ENCODE assay signal across 30 cellular contexts in the genomic region with DNA sequence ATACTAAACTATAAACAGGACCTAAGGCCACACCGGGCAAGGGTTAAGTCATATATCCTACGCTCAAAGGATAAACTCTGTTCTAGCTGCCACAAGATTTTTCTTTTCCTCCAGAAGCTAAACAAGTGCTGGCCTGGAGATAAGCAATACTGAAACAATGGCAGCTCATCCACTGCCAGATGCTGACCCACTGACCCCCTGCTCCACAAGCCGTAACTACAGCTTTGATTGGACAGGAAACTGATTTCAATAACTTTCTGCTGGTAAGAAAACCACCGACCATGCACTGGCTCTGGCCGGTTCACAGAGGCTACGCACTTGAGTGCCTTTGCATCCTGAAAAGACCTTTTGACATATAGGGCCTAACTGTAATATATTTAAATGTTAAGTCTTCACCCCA. TPM values are rescaled to one million over a fixed set of nuclear protein-coding genes. Genes with fewer than 3 reads are reported as not detected.
"Had no signal": no experiment of that assay in that cellular context is flagged by ENCODE, and none has a peak within 500 bp of the region (broad histone marks: within the 10 kb centered on the region; RNA-seq: fewer than 3 reads in every experiment).

No MANE protein-coding gene starts in this region.

- DNase-seq: activated CD4-positive, alpha-beta T cell treated with anti-CD3 and anti-CD28 coated beads for 4 hours; activated CD4-positive, alpha-beta T cell treated with anti-CD3 and anti-CD28 coated beads, Interleukin-2, amount 50 U/mL, for 4 hours; activated CD8-positive, alpha-beta memory T cell treated with anti-CD3 and anti-CD28 coated beads for 24 hours; activated effector memory CD4-positive, alpha-beta T cell treated with Interleukin-2 at 50 U/mL for 16 hours; activated naive CD4-positive, alpha-beta T cell treated with Interleukin-2 at 50 U/mL for 16 hours; anterior cingulate cortex; effector memory CD8-positive, alpha-beta T cell; head of caudate nucleus; hypothalamus; midbrain; naive thymus-derived CD4-positive, alpha-beta T cell; nucleus accumbens; pancreas; right cardiac atrium; spleen; stimulated activated naive CD4-positive, alpha-beta T cell; T-helper 9 cell had no signal

- H3K9me3 ChIP-seq: gastroesophageal sphincter, pancreas, prostate gland, spleen, suprapubic skin, tibial nerve had no signal

- H3K36me3 ChIP-seq: gastroesophageal sphincter, pancreas, prostate gland, spleen, suprapubic skin, tibial nerve had no signal

- H3K4me3 ChIP-seq: gastroesophageal sphincter, pancreas, prostate gland, spleen, suprapubic skin, tibial nerve had no signal

- H3K4me1 ChIP-seq: gastroesophageal sphincter, pancreas, prostate gland, tibial nerve had no signal

- H3K27ac ChIP-seq: gastroesophageal sphincter, pancreas, prostate gland, spleen, suprapubic skin, tibial nerve, VCaP had no signal

RNA-seq across cellular contexts. Expression of gene PLA2G2C, which starts 51.3 kb away (rescaled TPM):
- total RNA-seq: bronchial epithelial cell, dermis microvascular lymphatic vessel endothelial cell, endothelial cell of umbilical vein, fibroblast of lung, fibroblast of villous mesenchyme, kidney epithelial cell, pancreas, suprapubic skin, tibial nerve, ureter had no signal

RNA-seq across cellular contexts. Expression of gene UBXN10, which starts 51.8 kb away (rescaled TPM):
- total RNA-seq: endothelial cell of umbilical vein, fibroblast of villous mesenchyme had no signal

RNA-seq across cellular contexts. Expression of gene VWA5B1, which starts 53.0 kb away (rescaled TPM):
- total RNA-seq: bronchial epithelial cell, dermis microvascular lymphatic vessel endothelial cell, endothelial cell of umbilical vein, fibroblast of lung, fibroblast of villous mesenchyme, kidney epithelial cell, lower leg skin, tibial nerve had no signal
